Comparison of ENCODE assay signal across 8 cellular contexts in genomic region chr5:119356384-119357188, GRCh38. TPM values are rescaled to one million over a fixed set of nuclear protein-coding genes. Genes with fewer than 3 reads are reported as not detected.
DNase-seq lines count a peak whose midpoint lies in the region; ATAC-seq, FAIRE-seq and TF ChIP-seq lines count a peak whose summit lies in the region.

No MANE protein-coding gene starts in this region.

- ATAC-seq in HG03354 (IDR thresholded peaks at IDR 0.05; ENCODE audit: poor library complexity, severe bottlenecking, unreplicated experiment): peak; percentile 19

- H3K9ac ChIP-seq in kidney (ENCODE audit: low read length in 2 of 2): peak overlapping the region; percentile 35 to 89

- TF ChIP-seq CTCF in BJ (IDR thresholded peaks at IDR 0.05; ENCODE audit: insufficient read depth, low read depth, low read length): no peak
- no peak for TF ChIP-seq CTCF in adrenal gland (IDR thresholded peaks at IDR 0.05)
- TF ChIP-seq CTCF in kidney (IDR thresholded peaks at IDR 0.05; ENCODE audit: borderline replicate concordance, extremely low read depth, insufficient read depth): no peak
- TF ChIP-seq CTCF in testis (IDR thresholded peaks at IDR 0.05): no peak

- H3K9me3 ChIP-seq in adrenal gland (replicated peaks in 1 of 3) (no peaks in the 10 kb centered on the region), kidney (ENCODE audit: control insufficient read depth in 1 of 2, low read length in 2 of 2) (no peaks in the 10 kb centered on the region), testis (no peaks in the 10 kb centered on the region)

- H3K4me3 ChIP-seq in BJ (ENCODE audit: low read depth, low read length): peak overlapping the region; percentile 57
- peak overlapping the region in 2 of 4 donors; percentile 24 to 88 for H3K4me3 ChIP-seq in adrenal gland
- H3K4me3 ChIP-seq in kidney (ENCODE audit: low read length in 2 of 2): peak overlapping the region; percentile 76 to 88
- H3K4me3 ChIP-seq in testis: peak overlapping the region; percentile 54 to 65

- intact Hi-C loops in adrenal gland (cut with DNase I) (no loop called here), kidney (cut with DNase I) (no loop called here), testis (cut with DNase I; ENCODE audit: low total_unique reads) (no loop called here)

- 5 to 15% (median 10%) methylated on average over 9 of the region's 9 CpGs for WGBS in adrenal gland, 4 donors
- 12% methylated on average over 9 of the region's 9 CpGs for WGBS in testis, 2 donors

- no peak for FAIRE-seq in kidney (lab: Jason Lieb, UNC)

- H3K4me1 ChIP-seq in adrenal gland (replicated peaks in 1 of 2) (peaks cover 0 to 5% of the 10 kb centered on the region in 2 donors), kidney (ENCODE audit: control insufficient read depth in 1 of 2, insufficient read depth in 1 of 2, low read depth in 1 of 2, low read length in 2 of 2) (peaks cover 13 to 16% of the 10 kb centered on the region in 2 donors), testis (peaks cover 4% of the 10 kb centered on the region)

- DNase-seq in BJ (ENCODE audit: low read depth): no peak
- DNase-seq in adrenal gland: no peak
- no peak for DNase-seq in kidney
- DNase-seq in testis: no peak
- DNase-seq in SW 1271 (lab: John Stamatoyannopoulos, UW): no peak
- DNase-seq in activated CD4-positive, alpha-beta T cell treated with anti-CD3 and anti-CD28 coated beads for 48 hours: no peak
- DNase-seq in G401 (ENCODE audit: low spot score): no peak

- in situ Hi-C loops in G401 (cut with HindIII; ENCODE audit: low sequenced_read_pairs): no loop called here

- TF ChIP-seq POLR2A in adrenal gland (IDR thresholded peaks at IDR 0.05): no peak
- no peak for TF ChIP-seq POLR2A in testis (IDR thresholded peaks at IDR 0.05)

- H3K27ac ChIP-seq in adrenal gland: peak overlapping the region in 4 of 5 donors; percentile 17 to 85 (median 53)
- peak overlapping the region; percentile 76 to 87 for H3K27ac ChIP-seq in kidney (ENCODE audit: low read depth in 2 of 2, low read length in 2 of 2)
- H3K27ac ChIP-seq in testis: peak overlapping the region; percentile 3 to 63

- H3K36me3 ChIP-seq in BJ (ENCODE audit: control insufficient read depth, insufficient read depth, low read length) (no peaks in the 10 kb centered on the region), adrenal gland (replicated peaks in 1 of 2) (no peaks in the 10 kb centered on the region), kidney (ENCODE audit: control insufficient read depth in 1 of 2, insufficient read depth in 2 of 2, low read length in 2 of 2) (no peaks in the 10 kb centered on the region), testis (ENCODE audit: low read depth, missing control alignments) (no peaks in the 10 kb centered on the region)

- POLR2A ChIA-PET in BJ (lab: Charles Lee): interaction anchor here (0.6 to 1.2 kb wide), 3 partner anchors 14 to 89 kb away, joined by 3 to 5 read pairs (median 4); no protein-coding TSS in a partner anchor

- CTCF ChIA-PET in BJ (lab: Yijun Ruan, JAX): interaction anchor here (0.8 to 3.4 kb wide), 8 partner anchors 10 to 88 kb away, joined by 3 to 16 read pairs (median 4); no protein-coding TSS in a partner anchor

- H3K27me3 ChIP-seq in BJ (ENCODE audit: control insufficient read depth, insufficient read depth, low read length) (no peaks in the 10 kb centered on the region), adrenal gland (no peaks in the 10 kb centered on the region), testis (no peaks in the 10 kb centered on the region)

RNA-seq across cellular contexts. Expression of gene TNFAIP8, which starts 0.8 kb away (rescaled TPM):
- 11.3 and 17.0 TPM in 2 replicates for polyA plus RNA-seq in BJ (2011; rRNA removed)
- 4.4 and 6.4 TPM in 2 replicates for polyA minus RNA-seq in BJ (2011; rRNA and poly(A)+ RNA removed)
- 10 to 100 TPM in 2 of 8 donors, 1 to 10 TPM in 6; 1.4 to 12.7 (median 7.0) TPM for total RNA-seq in adrenal gland
- polyA plus RNA-seq in adrenal gland: 1 to 10 TPM; 3.1 to 6.3 (median 3.9) TPM
- total RNA-seq in kidney: 41.5 TPM
- 13.3 TPM for polyA plus RNA-seq in kidney (ENCODE audit: insufficient read depth, low read depth, low replicate concordance)
- total RNA-seq in testis: 10 to 100 TPM in 1 of 2 donors, 1 to 10 TPM in 1; 6.3 to 14.0 TPM
- 8.2 TPM for polyA plus RNA-seq in testis (ENCODE audit: insufficient read depth, low read depth, low replicate concordance)
- 22.6 and 39.4 TPM in 2 replicates for total RNA-seq in G401 (2014; rRNA removed; shearing (Covaris generic))
